ENCODE assay signal across 13 cellular contexts in the genomic region with DNA sequence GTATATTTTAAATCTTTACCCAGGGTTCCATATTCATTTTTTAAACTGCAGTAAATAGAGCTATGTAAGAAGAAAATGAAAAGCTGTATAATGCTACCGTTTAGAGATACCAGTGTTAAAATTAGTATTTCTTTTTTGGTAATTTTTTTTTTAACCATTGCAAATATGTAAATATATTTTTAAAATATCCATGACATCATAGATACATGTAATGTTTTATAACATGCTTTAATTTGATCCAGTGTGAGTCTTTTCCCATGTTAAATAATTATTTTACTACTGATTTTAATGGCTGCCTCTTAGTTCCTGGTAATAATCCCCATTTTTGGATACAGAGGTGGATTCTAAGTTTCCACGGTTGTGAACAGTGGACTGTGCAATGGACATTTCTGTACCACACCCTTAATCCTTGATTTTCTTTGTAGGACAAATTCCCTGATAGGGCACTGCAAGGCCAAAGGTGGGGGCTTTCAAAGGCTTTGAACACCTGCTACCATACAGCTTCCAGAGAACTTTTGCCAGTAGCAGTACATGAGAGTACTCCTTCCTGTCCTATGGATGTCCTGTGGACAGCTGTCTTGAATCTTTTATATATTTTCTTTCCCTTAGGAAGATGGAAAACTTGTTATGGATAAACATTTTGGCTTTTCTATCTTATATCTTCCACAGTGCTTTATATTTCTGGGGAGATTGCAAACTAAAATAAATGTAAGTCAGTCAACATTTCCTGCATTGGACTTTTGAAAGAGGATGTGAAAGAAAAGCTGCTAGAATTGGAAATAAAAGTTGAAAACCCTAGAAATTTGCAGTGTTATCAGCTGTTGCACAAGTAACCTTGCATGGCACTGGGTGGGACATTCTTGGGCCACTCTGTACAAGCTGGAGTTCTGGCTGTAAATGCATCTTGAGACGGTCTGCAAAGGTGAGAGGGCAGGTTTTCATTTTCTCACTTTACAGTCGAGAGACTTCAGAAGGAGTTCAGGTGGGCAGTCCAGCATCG. TPM values are rescaled to one million over a fixed set of nuclear protein-coding genes. Genes with fewer than 3 reads are reported as not detected.
DNase-seq lines count a peak whose midpoint lies in the region; ATAC-seq, FAIRE-seq and TF ChIP-seq lines count a peak whose summit lies in the region.
"Had no signal": no experiment of that assay in that cellular context is flagged by ENCODE, and none has a peak within 500 bp of the region (broad histone marks: within the 10 kb centered on the region; RNA-seq: fewer than 3 reads in every experiment).

No MANE protein-coding gene starts in this region.

- peaks cover 33% of the 10 kb centered on the region for H3K4me1 Mint-ChIP-seq in activated CD8-positive, alpha-beta memory T cell treated with anti-CD3 and anti-CD28 coated beads, Interleukin-2, amount 10 ng/mL, durations not matched to agents 7 days and 5 days

- RAD21 ChIA-PET in GM12878 (lab: Charles Lee; ENCODE audit: unreplicated experiment), result interaction anchor here (0.6 to 2.3 kb wide), 7 partner anchors 23 to 1634 kb away, joined by 3 to 16 read pairs (median 3); partner anchors contain the start of gene ANKRD10

- peaks cover 0 to 15% of the 10 kb centered on the region in 2 experiments; a peak in 1 of 4 replicates for H3K36me3 ChIP-seq in GM12878 (ENCODE audit: control insufficient read depth in 2 of 2, insufficient read depth in 2 of 2, low read length in 1 of 2)

- peak overlapping the region; percentile 79 for H3K4me2 ChIP-seq in GM12878 (ENCODE audit: control insufficient read depth, insufficient read depth)
- H3K4me2 ChIP-seq: KMS-11 had no signal

- peak; percentile 65 for ATAC-seq in GM18511 (IDR thresholded peaks at IDR 0.05; ENCODE audit: unreplicated experiment)
- ATAC-seq in GM21528 (IDR thresholded peaks at IDR 0.05; ENCODE audit: low FRiP score, unreplicated experiment), result peak; percentile 58
- ATAC-seq in HG03175 (IDR thresholded peaks at IDR 0.05; ENCODE audit: unreplicated experiment), result peak; percentile 50
- ATAC-seq in GM12878, result peak; percentile 41
- ATAC-seq in activated CD8-positive, alpha-beta memory T cell treated with anti-CD3 and anti-CD28 coated beads, Interleukin-2, amount 10 ng/mL, durations not matched to agents 7 days and 5 days, result no peak

- H3K27ac Mint-ChIP-seq in activated CD8-positive, alpha-beta memory T cell treated with anti-CD3 and anti-CD28 coated beads, Interleukin-2, amount 10 ng/mL, durations not matched to agents 7 days and 5 days, result no peak overlapping the region
- H3K27ac Mint-ChIP-seq: activated CD4-positive, alpha-beta T cell treated with anti-CD3 and anti-CD28 coated beads, Interleukin-2, amount 10 ng/mL, durations not matched to agents 7 days and 5 days had no signal

- TF ChIP-seq EP300 in GM12878 (IDR thresholded peaks at IDR 0.05; ENCODE audit: borderline replicate concordance in 1 of 2, control insufficient read depth in 1 of 2, low read depth in 2 of 2, low read length in 2 of 2), result no peak

- H3K9me3 Mint-ChIP-seq in activated CD8-positive, alpha-beta memory T cell treated with anti-CD3 and anti-CD28 coated beads, Interleukin-2, amount 10 ng/mL, durations not matched to agents 7 days and 5 days (ENCODE audit: low read depth), result peaks cover 5% of the 10 kb centered on the region

- H3K27me3 ChIP-seq in GM12878 (replicated peaks in 1 of 2; ENCODE audit: control insufficient read depth in 2 of 2, insufficient read depth in 2 of 2, low read length in 1 of 2), result no peaks in the 10 kb centered on the region

- SMC1A ChIA-PET in GM12878 (lab: Charles Lee; ENCODE audit: uncharacterized antibody, unreplicated experiment), result interaction anchor here (0.7 to 2.9 kb wide), 8 partner anchors 10 to 47 kb away, joined by 3 to 36 read pairs (median 6); no protein-coding TSS in a partner anchor

- no TSS peak for BruUV-seq in GM12878 (replicated peaks; lab: Mats Ljungman, UMichigan)

- H4K20me1 ChIP-seq in GM12878 (ENCODE audit: control insufficient read depth, insufficient read depth), result no peaks in the 10 kb centered on the region

- peaks cover 98% of the 10 kb centered on the region for H3K79me2 ChIP-seq in GM12878 (ENCODE audit: control insufficient read depth, insufficient read depth, low read length)

- intact Hi-C loops in GM12878 (cut with micrococcal nuclease; ENCODE audit: unreplicated experiment), result no loop called here

- CTCF ChIA-PET in GM12878 (lab: Yijun Ruan, JAX), result interaction anchor here (1.0 to 2.0 kb wide), 7 partner anchors 21 to 94 kb away, joined by 3 to 5 read pairs (median 4); no protein-coding TSS in a partner anchor
- CTCF ChIA-PET in activated CD8-positive, alpha-beta memory T cell treated with anti-CD3 and anti-CD28 coated beads, Interleukin-2, amount 10 ng/mL, durations not matched to agents 7 days and 5 days (lab: Charles Lee), result interaction anchor here (2.0 kb wide), 1 partner anchor 94 kb away, joined by 11 read pairs; no protein-coding TSS in a partner anchor

- in situ Hi-C loops in GM12878 (cut with MboI), result loop anchor here (25.0 kb wide), 1 partner anchor 2000 kb away; no protein-coding TSS in a partner anchor

- no peak for TF ChIP-seq POLR2A in GM12878 (IDR thresholded peaks at IDR 0.05; ENCODE audit: low read depth, low read length)

- H3K27ac ChIP-seq in GM12878 (ENCODE audit: control insufficient read depth, insufficient read depth), result peak overlapping the region; percentile 47
- H3K27ac ChIP-seq: KMS-11 had no signal

- peaks cover 11% of the 10 kb centered on the region; the same call in 2 of the 3 replicates for H3K9me3 ChIP-seq in GM12878 (replicated peaks; ENCODE audit: control insufficient read depth, insufficient read depth, low read length)

- POLR2A ChIA-PET in GM12878 (lab: Charles Lee), result interaction anchor here (0.9 to 2.4 kb wide), 6 partner anchors 9 to 52 kb away, joined by 3 to 13 read pairs (median 3); no protein-coding TSS in a partner anchor

- FAIRE-seq in GM12878 (lab: Jason Lieb, UNC) (no peak), frontal cortex (lab: Jason Lieb, UNC) (no peak)

- 45% methylated on average over 5 of the region's 5 CpGs for WGBS in GM12878 (ENCODE audit: insufficient coverage, insufficient replicate concordance, low lambda C conversion rate, missing lambda C conversion rate)

- TF ChIP-seq CTCF in GM12878 (IDR thresholded peaks at IDR 0.05 in 2 of 3, conservative IDR thresholded peaks at IDR 0.05 in 1 of 3; ENCODE audit: control insufficient read depth in 2 of 3, extremely low read depth in 1 of 3, insufficient read depth in 1 of 3, low read depth in 3 of 3, low read length in 3 of 3), result no peak

- peak overlapping the region; percentile 44; the same call in 1 of the 2 replicates for H3K4me3 ChIP-seq in GM12878

- H2AFZ ChIP-seq in GM12878 (ENCODE audit: control insufficient read depth, low read depth, low read length), result no peak overlapping the region

- H3K27me3 Mint-ChIP-seq in activated CD8-positive, alpha-beta memory T cell treated with anti-CD3 and anti-CD28 coated beads, Interleukin-2, amount 10 ng/mL, durations not matched to agents 7 days and 5 days, result no peaks in the 10 kb centered on the region
- H3K27me3 Mint-ChIP-seq: activated CD4-positive, alpha-beta T cell treated with anti-CD3 and anti-CD28 coated beads, Interleukin-2, amount 10 ng/mL, durations not matched to agents 7 days and 5 days had no signal

- peaks cover 50% of the 10 kb centered on the region for H3K36me3 Mint-ChIP-seq in activated CD8-positive, alpha-beta memory T cell treated with anti-CD3 and anti-CD28 coated beads, Interleukin-2, amount 10 ng/mL, durations not matched to agents 7 days and 5 days

- peak overlapping the region; percentile 20; the same call in 1 of the 2 replicates for H3K9ac ChIP-seq in GM12878 (ENCODE audit: control insufficient read depth, insufficient read depth, low read length)
- H3K9ac ChIP-seq: KMS-11 had no signal

- peaks cover 49% of the 10 kb centered on the region for H3K4me1 ChIP-seq in GM12878 (ENCODE audit: control insufficient read depth, insufficient read depth, low read length)

- no peak for DNase-seq in GM12878 (ENCODE audit: low read depth, low spot score)
- DNase-seq in activated CD4-positive, alpha-beta T cell treated with anti-CD3 and anti-CD28 coated beads for 1 hour, result no peak
- DNase-seq in mesenteric fat pad (ENCODE audit: low spot score), result no peak
- no peak for DNase-seq in frontal cortex (ENCODE audit: low spot score in 2 of 2)
- DNase-seq in activated CD8-positive, alpha-beta memory T cell treated with anti-CD3 and anti-CD28 coated beads, Interleukin-2, amount 10 ng/mL, durations not matched to agents 7 days and 5 days, result no peak
- DNase-seq: activated CD4-positive, alpha-beta T cell treated with anti-CD3 and anti-CD28 coated beads, Interleukin-2, amount 10 ng/mL, durations not matched to agents 7 days and 5 days; activated naive CD4-positive, alpha-beta T cell treated with Interleukin-2 at 50 U/mL for 16 hours; NCI-H345; stimulated activated naive CD4-positive, alpha-beta T cell had no signal

- no peak for TF ChIP-seq RAD21 in GM12878 (IDR thresholded peaks at IDR 0.05; ENCODE audit: insufficient read depth, low read depth, low read length)

- no peak overlapping the region for H3K4me3 Mint-ChIP-seq in activated CD8-positive, alpha-beta memory T cell treated with anti-CD3 and anti-CD28 coated beads, Interleukin-2, amount 10 ng/mL, durations not matched to agents 7 days and 5 days
- H3K4me3 Mint-ChIP-seq: activated CD4-positive, alpha-beta T cell treated with anti-CD3 and anti-CD28 coated beads, Interleukin-2, amount 10 ng/mL, durations not matched to agents 7 days and 5 days had no signal

RNA-seq across cellular contexts. Expression of gene ARHGEF7, which starts 46.8 kb away (rescaled TPM):
- 377 and 388 TPM in 2 replicates for total RNA-seq in GM12878 (2013; cell fraction: nucleolus; rRNA removed)
- total RNA-seq in GM12878 (2014; rRNA removed) (31.4 and 34.0 TPM in 2 replicates), GM12878 (2014; rRNA removed; fragmentation: Illumina TruSeq; extraction: Trizol) (31.8 and 36.0 TPM in 2 replicates), GM12878 (2021) (65.5 and 67.1 TPM in 2 replicates), mesenteric fat pad (95.6 TPM), frontal cortex (137 TPM)
- polyA plus RNA-seq in GM12878 (2011; ENCODE audit: low read depth), result 31.3 TPM
- polyA plus RNA-seq in GM12878 (2011; rRNA removed) (35.8 and 48.2 TPM in 2 replicates), GM12878 (2014; fragmentation: Illumina TruSeq; extraction: Trizol) (36.2 and 45.5 TPM in 2 replicates), GM12878 (2014; fragmentation: Nextera tagmentation; extraction: Ambion mirVana) (1 to 10 TPM; 4.7 to 7.2 TPM), GM12878 (2014; rRNA removed) (36.8 and 40.2 TPM in 2 replicates), GM12878 (2016; fragmentation: Nextera tagmentation; extraction: Ambion mirVana) (10 to 100 TPM; 36.4 to 39.0 TPM)
- 29.9 and 38.0 TPM in 2 replicates for polyA plus RNA-seq in GM12878 (2011; cell fraction: cytosol; rRNA removed)
- 207 and 232 TPM in 2 replicates for polyA plus RNA-seq in GM12878 (2011; cell fraction: nucleus; rRNA removed)
- 41.1 and 58.4 TPM in 2 replicates for polyA plus RNA-seq in GM12878 (2012)
- 78.9 TPM in 2 replicates for polyA minus RNA-seq in GM12878 (2011; rRNA and poly(A)+ RNA removed)
- polyA minus RNA-seq in GM12878 (2011; cell fraction: cytosol; rRNA and poly(A)+ RNA removed), result 19.1 and 20.3 TPM in 2 replicates
- polyA minus RNA-seq in GM12878 (2011; cell fraction: nucleus; rRNA and poly(A)+ RNA removed), result 141 and 199 TPM in 2 replicates
- total RNA-seq in activated CD8-positive, alpha-beta memory T cell treated with anti-CD3 and anti-CD28 coated beads, Interleukin-2, amount 10 ng/mL, durations not matched to agents 7 days and 5 days, result 10 to 100 TPM; 58.7 to 67.2 TPM
